ENCODE assay signal across 15 cellular contexts in the genomic region with DNA sequence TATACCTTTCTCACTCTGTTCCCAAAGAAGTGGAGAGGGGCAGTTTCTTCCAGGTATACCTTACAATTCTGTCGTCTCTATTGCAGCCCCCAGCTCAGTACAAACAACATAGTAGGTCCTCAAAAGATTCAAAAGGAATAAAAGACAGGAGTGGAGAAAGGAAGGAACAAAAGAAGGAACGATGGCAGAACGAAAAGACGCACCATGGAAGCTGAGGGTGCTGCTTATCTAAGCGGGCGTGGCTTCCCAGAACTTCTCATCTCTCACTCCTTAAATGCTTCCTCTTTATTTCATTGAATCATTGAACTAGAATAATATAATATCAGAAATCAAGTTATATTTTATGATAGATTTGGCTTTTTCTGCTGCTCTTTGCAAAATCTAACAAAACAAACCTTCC. TPM values are rescaled to one million over a fixed set of nuclear protein-coding genes. Genes with fewer than 3 reads are reported as not detected.
A peak's percentile ranks its signal among the peaks of the same experiment; 100 is the strongest.
DNase-seq lines count a peak whose midpoint lies in the region; ATAC-seq and TF ChIP-seq lines count a peak whose summit lies in the region.
"Had no signal": no experiment of that assay in that cellular context is flagged by ENCODE, and none has a peak within 500 bp of the region (broad histone marks: within the 10 kb centered on the region; RNA-seq: fewer than 3 reads in every experiment).

No MANE protein-coding gene starts in this region.

- H3K79me2 ChIP-seq in PC-9 (ENCODE audit: low read depth), result no peaks in the 10 kb centered on the region

- peak overlapping the region; percentile 49; the same call in 1 of the 2 replicates for H3K4me3 ChIP-seq in PC-9
- H3K4me3 ChIP-seq: BLaER1, GM12878, HAP-1 had no signal

- CTCF ChIA-PET in PC-9 (lab: Charles Lee), result no interaction called here

- H3K9me3 Mint-ChIP-seq in CD14-positive monocyte, result peaks cover 0 to 3% (median 0%) of the 10 kb centered on the region in 7 donors
- peaks cover 23% of the 10 kb centered on the region for H3K9me3 Mint-ChIP-seq in activated T-helper 1 cell treated with anti-CD3 and anti-CD28 coated beads, Interleukin-12 subunit alpha, Interleukin-12 subunit beta, Interleukin-2, Interleukin-4 antibody, amounts not matched to agents 30 ng/mL and 10 ng/mL and 1 ng/mL, durations not matched to agents 14 hours and 24 hours and 36 hours
- H3K9me3 Mint-ChIP-seq in naive B cell, result no peaks in the 10 kb centered on the region

- H3K4me1 Mint-ChIP-seq in CD14-positive monocyte (peaks cover 85% of the 10 kb centered on the region), naive B cell (peaks cover 44 to 69% (median 60%) of the 10 kb centered on the region in 3 donors)
- peaks cover 44% of the 10 kb centered on the region for H3K4me1 Mint-ChIP-seq in activated T-helper 1 cell treated with anti-CD3 and anti-CD28 coated beads, Interleukin-12 subunit alpha, Interleukin-12 subunit beta, Interleukin-2, Interleukin-4 antibody, amounts not matched to agents 30 ng/mL and 10 ng/mL and 1 ng/mL, durations not matched to agents 14 hours and 24 hours and 36 hours (ENCODE audit: low read depth)

- H3F3A ChIP-seq in PC-9 (ENCODE audit: insufficient read depth, low read depth), result peaks cover 58% of the 10 kb centered on the region

- H3K9me3 ChIP-seq in PC-9 (ENCODE audit: insufficient read depth, low read depth), result 0 out of 2 replicates have a peak, but pooled peaks cover 3% of the 10 kb centered on the region
- H3K9me3 ChIP-seq: HAP-1 had no signal

- no peak for ATAC-seq in naive B cell (ENCODE audit: low read depth in 2 of 2)
- ATAC-seq in GM19035 (IDR thresholded peaks at IDR 0.05; ENCODE audit: unreplicated experiment), result no peak
- ATAC-seq: GM12878 had no signal

- H4K20me1 ChIP-seq in PC-9 (ENCODE audit: insufficient read depth), result no peaks in the 10 kb centered on the region
- H4K20me1 ChIP-seq: BLaER1 had no signal

- H2AFZ ChIP-seq in PC-9, result no peak overlapping the region

- BruUV-seq in PC-9 (replicated peaks; lab: Mats Ljungman, UMichigan), result no TSS peak

- intact Hi-C loops in CD14-positive monocyte (cut with micrococcal nuclease) (loop anchor here in 1 of 2 donors (10.0 kb wide), 1 partner anchor 356 kb away; a partner anchor contains a TSS), PC-9 (cut with micrococcal nuclease; ENCODE audit: unreplicated experiment) (loop anchor here (5.0 kb wide), 1 partner anchor 168 kb away; no protein-coding TSS in a partner anchor)
- intact Hi-C loops in activated T-helper 1 cell treated with anti-CD3 and anti-CD28 coated beads, Interleukin-12 subunit alpha, Interleukin-12 subunit beta, Interleukin-2, Interleukin-4 antibody, amounts not matched to agents 30 ng/mL and 10 ng/mL and 1 ng/mL, durations not matched to agents 14 hours and 24 hours and 36 hours (cut with micrococcal nuclease), result loop anchor here (5.0 kb wide), 3 partner anchors 293 to 1907 kb away; a partner anchor contains a TSS

- no peaks in the 10 kb centered on the region for H3K36me3 ChIP-seq in PC-9 (ENCODE audit: low read depth)
- H3K36me3 ChIP-seq: BLaER1, HAP-1 had no signal

- H3K27ac Mint-ChIP-seq in CD14-positive monocyte (peak overlapping the region; percentile 88 to 99 (median 97)), naive B cell (peak overlapping the region in 4 of 6 donors; percentile 12 to 55 (median 41))
- H3K27ac Mint-ChIP-seq in activated T-helper 1 cell treated with anti-CD3 and anti-CD28 coated beads, Interleukin-12 subunit alpha, Interleukin-12 subunit beta, Interleukin-2, Interleukin-4 antibody, amounts not matched to agents 30 ng/mL and 10 ng/mL and 1 ng/mL, durations not matched to agents 14 hours and 24 hours and 36 hours, result peak overlapping the region; percentile 25

- peaks cover 60% of the 10 kb centered on the region for H3K4me1 ChIP-seq in PC-9 (replicated peaks; ENCODE audit: insufficient read depth)
- H3K4me1 ChIP-seq: HAP-1 had no signal

- H3K27me3 ChIP-seq in PC-9 (ENCODE audit: insufficient read depth, low read depth), result no peaks in the 10 kb centered on the region
- H3K27me3 ChIP-seq: BLaER1 had no signal

- no peaks in the 10 kb centered on the region for H3K9me2 ChIP-seq in PC-9 (ENCODE audit: insufficient read depth)

- TF ChIP-seq CTCF in CD14-positive monocyte (IDR thresholded peaks at IDR 0.05) (no peak), PC-9 (conservative IDR thresholded peaks at IDR 0.05) (no peak)

- peaks cover 0 to 3% (median 2%) of the 10 kb centered on the region in 3 donors for H3K27me3 Mint-ChIP-seq in CD14-positive monocyte (ENCODE audit: low read depth in 3 of 3)
- no peaks in the 10 kb centered on the region for H3K27me3 Mint-ChIP-seq in activated T-helper 1 cell treated with anti-CD3 and anti-CD28 coated beads, Interleukin-12 subunit alpha, Interleukin-12 subunit beta, Interleukin-2, Interleukin-4 antibody, amounts not matched to agents 30 ng/mL and 10 ng/mL and 1 ng/mL, durations not matched to agents 14 hours and 24 hours and 36 hours (ENCODE audit: insufficient read depth)
- H3K27me3 Mint-ChIP-seq in naive B cell, result no peaks in the 10 kb centered on the region

- H3K27ac ChIP-seq in PC-9, result peak overlapping the region; percentile 99
- H3K27ac ChIP-seq: BLaER1 had no signal

- H3K36me3 Mint-ChIP-seq in CD14-positive monocyte, result peaks cover 0 to 4% of the 10 kb centered on the region in 2 donors
- peaks cover 9% of the 10 kb centered on the region for H3K36me3 Mint-ChIP-seq in activated T-helper 1 cell treated with anti-CD3 and anti-CD28 coated beads, Interleukin-12 subunit alpha, Interleukin-12 subunit beta, Interleukin-2, Interleukin-4 antibody, amounts not matched to agents 30 ng/mL and 10 ng/mL and 1 ng/mL, durations not matched to agents 14 hours and 24 hours and 36 hours (ENCODE audit: low read depth)
- H3K36me3 Mint-ChIP-seq in naive B cell, result peaks cover 0 to 4% of the 10 kb centered on the region in 2 donors

- H3K4me3 Mint-ChIP-seq in CD14-positive monocyte (peak overlapping the region in 1 of 2 donors; percentile 80), naive B cell (peak overlapping the region in 1 of 8 donors; percentile 38)
- H3K4me3 Mint-ChIP-seq in activated T-helper 1 cell treated with anti-CD3 and anti-CD28 coated beads, Interleukin-12 subunit alpha, Interleukin-12 subunit beta, Interleukin-2, Interleukin-4 antibody, amounts not matched to agents 30 ng/mL and 10 ng/mL and 1 ng/mL, durations not matched to agents 14 hours and 24 hours and 36 hours, result no peak overlapping the region

- DNase-seq in CD14-positive monocyte (ENCODE audit: low spot score), result no peak
- DNase-seq in PC-9, result no peak
- DNase-seq in activated T-helper 1 cell treated with anti-CD3 and anti-CD28 coated beads, Interleukin-12 subunit alpha, Interleukin-12 subunit beta, Interleukin-2, Interleukin-4 antibody, amounts not matched to agents 30 ng/mL and 10 ng/mL and 1 ng/mL, durations not matched to agents 14 hours and 24 hours and 36 hours (ENCODE audit: low spot score), result no peak
- no peak for DNase-seq in naive B cell
- no peak for DNase-seq in stimulated activated CD4-positive, alpha-beta T cell treated with anti-CD3 and anti-CD28 coated beads, Interleukin-1b, Interleukin-23, amount 100 ng/mL, for 48 hours
- no peak for DNase-seq in HT-29 (ENCODE audit: low spot score)
- DNase-seq: DMS79, NCI-H1694, NCI-H446, SIG-M5 had no signal

- H3K4me2 ChIP-seq in PC-9, result peak overlapping the region; percentile 86
- H3K4me2 ChIP-seq: BLaER1 had no signal

- POLR2A ChIA-PET in PC-9 (lab: Charles Lee; ENCODE audit: unreplicated experiment), result no interaction called here

RNA-seq across cellular contexts. Expression of a gene that starts 13.7 kb away (rescaled TPM):
- polyA plus RNA-seq in CD14-positive monocyte (100 to 1,000 TPM; 647 to 963 TPM), naive B cell (ENCODE audit: low read depth in 6 of 6) (100 to 1,000 TPM; 203 to 338 (median 258) TPM)
- 115 and 118 TPM in 2 replicates for total RNA-seq in PC-9 (2021)
- 57.3 and 59.6 TPM in 2 replicates for total RNA-seq in activated T-helper 1 cell treated with anti-CD3 and anti-CD28 coated beads, Interleukin-12 subunit alpha, Interleukin-12 subunit beta, Interleukin-2, Interleukin-4 antibody, amounts not matched to agents 30 ng/mL and 10 ng/mL and 1 ng/mL, durations not matched to agents 14 hours and 24 hours and 36 hours
- total RNA-seq in HT-29 (2014; rRNA removed; shearing (Covaris generic)), result 35.0 and 38.2 TPM in 2 replicates

RNA-seq across cellular contexts. Expression of a gene that starts 53.0 kb away (rescaled TPM):
- 10 to 100 TPM; 28.0 to 29.2 TPM for polyA plus RNA-seq in CD14-positive monocyte
- 0.45 and 1.3 TPM in 2 replicates for total RNA-seq in PC-9 (2021)
- total RNA-seq in activated T-helper 1 cell treated with anti-CD3 and anti-CD28 coated beads, Interleukin-12 subunit alpha, Interleukin-12 subunit beta, Interleukin-2, Interleukin-4 antibody, amounts not matched to agents 30 ng/mL and 10 ng/mL and 1 ng/mL, durations not matched to agents 14 hours and 24 hours and 36 hours, result 0.37 and 0.65 TPM in 2 replicates
- 1 to 10 TPM in 1 of 6 donors, under 1 TPM in 3, not detected in 2; 0.36 to 1.4 (median 0.75) TPM for polyA plus RNA-seq in naive B cell (ENCODE audit: low read depth in 6 of 6)
- not detected in 2 replicates for total RNA-seq in HT-29 (2014; rRNA removed; shearing (Covaris generic))
- total RNA-seq: G401 had no signal

Comparison
In these comparisons a context has a peak if more than half of its experiments do, and no peak if none do; other contexts are left out.
1. H3K27ac Mint-ChIP-seq: peak in every context shown above with its lines; median percentile 97 in CD14-positive monocyte; 41 in naive B cell; 25 in activated T-helper 1 cell treated with anti-CD3 and anti-CD28 coated beads, Interleukin-12 subunit alpha, Interleukin-12 subunit beta, Interleukin-2, Interleukin-4 antibody, amounts not matched to agents 30 ng/mL and 10 ng/mL and 1 ng/mL, durations not matched to agents 14 hours and 24 hours and 36 hours.